Comparison of ENCODE assay signal across 8 cellular contexts in genomic region chr15:68783226-68784054, GRCh38. TPM values are rescaled to one million over a fixed set of nuclear protein-coding genes. Genes with fewer than 3 reads are reported as not detected.
DNase-seq lines count a peak whose midpoint lies in the region; ATAC-seq and TF ChIP-seq lines count a peak whose summit lies in the region.

No MANE protein-coding gene starts in this region.

- H3K27ac Mint-ChIP-seq in activated CD4-positive, alpha-beta memory T cell treated with anti-CD3 and anti-CD28 coated beads for 36 hours = peak overlapping the region; percentile 88
- H3K27ac Mint-ChIP-seq in effector memory CD8-positive, alpha-beta T cell = peak overlapping the region; percentile 89
- H3K27ac Mint-ChIP-seq in natural killer cell treated with Interleukin-12 subunit alpha and Interleukin-12 subunit beta and Interleukin-15 and Interleukin-18, amount 100 ng/mL, for 72 hours = peak overlapping the region; percentile 96 to 100

- H3K36me3 ChIP-seq in BE2C (peaks cover 80% of the 10 kb centered on the region), uterus (no peaks in the 10 kb centered on the region)

- peak; percentile 92 for ATAC-seq in effector memory CD8-positive, alpha-beta T cell (replicated peaks)
- no peak for ATAC-seq in natural killer cell treated with Interleukin-12 subunit alpha and Interleukin-12 subunit beta and Interleukin-15 and Interleukin-18, amount 100 ng/mL, for 72 hours
- ATAC-seq in GM18505 (IDR thresholded peaks at IDR 0.05; ENCODE audit: unreplicated experiment) = no peak

- CTCF ChIA-PET in activated CD4-positive, alpha-beta memory T cell treated with anti-CD3 and anti-CD28 coated beads for 36 hours (lab: Charles Lee) = interaction anchor here (0.7 to 5.2 kb wide), 13 partner anchors 11 to 142 kb away, joined by 3 to 58 read pairs (median 4); no protein-coding TSS in a partner anchor

- H3K4me3 ChIP-seq in BE2C (ENCODE audit: low read depth, low read length) (no peak overlapping the region), uterus (no peak overlapping the region)

- DNase-seq in BE2C (peak; percentile 55), HuH-7.5 (ENCODE audit: low spot score) (peak; percentile 73), uterus (no peak), NCI-H446 treated with DMSO at 0.1 percent for 48 hours (lab: John Stamatoyannopoulos, UW) (no peak)
- DNase-seq in activated CD4-positive, alpha-beta memory T cell treated with anti-CD3 and anti-CD28 coated beads for 36 hours = peak; percentile 72
- peak; percentile 49 to 65 (median 57) for DNase-seq in effector memory CD8-positive, alpha-beta T cell
- no peak for DNase-seq in natural killer cell treated with Interleukin-12 subunit alpha and Interleukin-12 subunit beta and Interleukin-15 and Interleukin-18, amount 100 ng/mL, for 72 hours (ENCODE audit: low spot score)

- no peaks in the 10 kb centered on the region for H3K4me1 ChIP-seq in BE2C
- H3K4me1 ChIP-seq in uterus = no peaks in the 10 kb centered on the region

- TF ChIP-seq CTCF in BE2C (IDR thresholded peaks at IDR 0.05; ENCODE audit: low read depth, low read length) (peak; percentile 72), uterus (IDR thresholded peaks at IDR 0.05) (peak in 3 of 4 experiments; percentile 22 to 37 (median 34))

- no peak overlapping the region for H3K4me3 Mint-ChIP-seq in activated CD4-positive, alpha-beta memory T cell treated with anti-CD3 and anti-CD28 coated beads for 36 hours
- peak overlapping the region in 1 of 2 donors; percentile 44 for H3K4me3 Mint-ChIP-seq in effector memory CD8-positive, alpha-beta T cell
- peak overlapping the region; percentile 81 for H3K4me3 Mint-ChIP-seq in natural killer cell treated with Interleukin-12 subunit alpha and Interleukin-12 subunit beta and Interleukin-15 and Interleukin-18, amount 100 ng/mL, for 72 hours

- no peak overlapping the region for H3K27ac ChIP-seq in uterus

- no peaks in the 10 kb centered on the region for H3K27me3 ChIP-seq in BE2C
- H3K27me3 ChIP-seq in uterus = no peaks in the 10 kb centered on the region

- H3K27me3 Mint-ChIP-seq in activated CD4-positive, alpha-beta memory T cell treated with anti-CD3 and anti-CD28 coated beads for 36 hours = no peaks in the 10 kb centered on the region
- H3K27me3 Mint-ChIP-seq in effector memory CD8-positive, alpha-beta T cell = no peaks in the 10 kb centered on the region
- H3K27me3 Mint-ChIP-seq in natural killer cell treated with Interleukin-12 subunit alpha and Interleukin-12 subunit beta and Interleukin-15 and Interleukin-18, amount 100 ng/mL, for 72 hours = no peaks in the 10 kb centered on the region

- peaks cover 23% of the 10 kb centered on the region for H3K4me1 Mint-ChIP-seq in activated CD4-positive, alpha-beta memory T cell treated with anti-CD3 and anti-CD28 coated beads for 36 hours (ENCODE audit: low read depth)
- peaks cover 14 to 17% of the 10 kb centered on the region in 2 donors for H3K4me1 Mint-ChIP-seq in effector memory CD8-positive, alpha-beta T cell (ENCODE audit: low read depth in 2 of 2)
- peaks cover 52 to 60% of the 10 kb centered on the region in 2 donors for H3K4me1 Mint-ChIP-seq in natural killer cell treated with Interleukin-12 subunit alpha and Interleukin-12 subunit beta and Interleukin-15 and Interleukin-18, amount 100 ng/mL, for 72 hours (ENCODE audit: low read depth in 2 of 2)

- POLR2A ChIA-PET in activated CD4-positive, alpha-beta memory T cell treated with anti-CD3 and anti-CD28 coated beads for 36 hours (lab: Charles Lee) = interaction anchor here (0.9 to 3.0 kb wide), 3 partner anchors 11 to 36 kb away, joined by 3 to 8 read pairs (median 7); no protein-coding TSS in a partner anchor

- TF ChIP-seq POLR2A in uterus (IDR thresholded peaks at IDR 0.05) = no peak
- no peak for TF ChIP-seq POLR2A in GM18505 (IDR thresholded peaks at IDR 0.05; ENCODE audit: borderline replicate concordance, extremely low read depth, insufficient read depth, insufficient read length)

- H3K9me3 ChIP-seq in BE2C (no peaks in the 10 kb centered on the region), uterus (no peaks in the 10 kb centered on the region)

- peaks cover 52% of the 10 kb centered on the region for H3K36me3 Mint-ChIP-seq in activated CD4-positive, alpha-beta memory T cell treated with anti-CD3 and anti-CD28 coated beads for 36 hours
- peaks cover 60% of the 10 kb centered on the region for H3K36me3 Mint-ChIP-seq in effector memory CD8-positive, alpha-beta T cell (ENCODE audit: insufficient read depth)
- H3K36me3 Mint-ChIP-seq in natural killer cell treated with Interleukin-12 subunit alpha and Interleukin-12 subunit beta and Interleukin-15 and Interleukin-18, amount 100 ng/mL, for 72 hours = peaks cover 7% of the 10 kb centered on the region

- H3K9me3 Mint-ChIP-seq in activated CD4-positive, alpha-beta memory T cell treated with anti-CD3 and anti-CD28 coated beads for 36 hours = no peaks in the 10 kb centered on the region
- no peaks in the 10 kb centered on the region for H3K9me3 Mint-ChIP-seq in effector memory CD8-positive, alpha-beta T cell
- no peaks in the 10 kb centered on the region for H3K9me3 Mint-ChIP-seq in natural killer cell treated with Interleukin-12 subunit alpha and Interleukin-12 subunit beta and Interleukin-15 and Interleukin-18, amount 100 ng/mL, for 72 hours

- intact Hi-C loops in activated CD4-positive, alpha-beta memory T cell treated with anti-CD3 and anti-CD28 coated beads for 36 hours (cut with micrococcal nuclease) = loop anchor here (1.0 kb wide), 4 partner anchors 8 to 93 kb away; no protein-coding TSS in a partner anchor
- intact Hi-C loops in uterus (cut with DNase I; ENCODE audit: low total_unique reads) = no loop called here

RNA-seq across cellular contexts. Expression of gene ANP32A, which starts 37.3 kb away (rescaled TPM):
- 347 TPM for polyA plus RNA-seq in BE2C (2012; ENCODE audit: insufficient read depth, insufficient read length, low read depth)
- total RNA-seq in activated CD4-positive, alpha-beta memory T cell treated with anti-CD3 and anti-CD28 coated beads for 36 hours = 100 to 1,000 TPM; 190 to 204 TPM
- 100 to 1,000 TPM; 208 to 278 TPM for total RNA-seq in natural killer cell treated with Interleukin-12 subunit alpha and Interleukin-12 subunit beta and Interleukin-15 and Interleukin-18, amount 100 ng/mL, for 72 hours
- 100 to 1,000 TPM in 3 of 4 donors, 10 to 100 TPM in 1; 32.1 to 117 (median 105) TPM for total RNA-seq in uterus

Comparison
In these comparisons a context has a peak if more than half of its experiments do, and no peak if none do; other contexts are left out.
1. DNase-seq: peak in BE2C (single experiment), HuH-7.5 (single experiment), activated CD4-positive, alpha-beta memory T cell treated with anti-CD3 and anti-CD28 coated beads for 36 hours (single experiment) and effector memory CD8-positive, alpha-beta T cell (3 of 3); none in natural killer cell treated with Interleukin-12 subunit alpha and Interleukin-12 subunit beta and Interleukin-15 and Interleukin-18, amount 100 ng/mL, for 72 hours (single experiment), uterus (0 of 2) and NCI-H446 treated with DMSO at 0.1 percent for 48 hours (single experiment).
2. Peak in every context shown above with its lines, with median percentiles within 50 percentile points of each other: H3K27ac Mint-ChIP-seq.